In the genomic region with DNA sequence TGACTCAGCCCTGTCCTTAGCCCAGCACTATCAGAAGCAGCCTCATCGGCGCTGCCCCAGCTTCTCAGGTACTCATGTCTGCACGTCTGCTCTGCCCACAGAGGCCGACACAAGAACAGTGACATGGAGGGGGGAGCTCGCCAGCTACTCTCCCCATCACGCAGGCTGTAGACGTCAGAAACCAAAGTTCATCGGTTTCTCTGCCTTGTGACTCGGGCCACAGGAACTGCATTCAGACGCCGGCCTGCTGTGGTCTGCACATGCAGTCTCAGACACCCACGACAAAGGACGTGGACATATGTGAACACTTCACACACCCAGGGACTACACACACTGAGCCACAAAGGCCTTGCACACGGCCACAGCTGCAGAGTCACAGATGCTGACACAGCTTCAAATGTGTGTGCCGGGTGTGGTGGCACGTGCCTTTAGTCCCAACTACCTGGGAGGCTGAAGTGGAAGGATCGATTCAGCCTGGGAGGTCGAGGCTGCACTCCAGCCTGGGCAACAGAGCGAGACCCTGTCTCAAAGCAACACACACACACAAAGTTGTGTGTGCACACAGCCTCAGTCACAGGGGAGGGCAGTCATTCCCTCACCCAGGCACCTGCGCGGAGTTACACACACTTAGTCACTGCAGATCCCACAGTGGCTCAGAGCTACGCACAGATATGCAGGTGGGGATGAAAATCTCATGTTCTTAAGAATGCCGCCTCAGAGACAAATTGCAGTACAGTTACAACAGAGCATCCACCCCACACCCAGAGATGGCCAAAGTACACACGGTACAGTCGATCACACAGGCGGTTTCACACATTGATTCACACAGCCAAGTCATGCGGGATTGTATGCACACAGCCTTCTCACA, we compare ENCODE assay signal across 1 cellular context.
A peak's percentile ranks its signal among the peaks of the same experiment; 100 is the strongest.
TF ChIP-seq lines count a peak whose summit lies in the region.

No MANE protein-coding gene starts in this region.

TF ChIP-seq in HepG2, 621 proteins besides CTCF, POLR2A, EP300 and RAD21 (continued from another document and continues in another):
- TF ChIP-seq, protein P1, sequence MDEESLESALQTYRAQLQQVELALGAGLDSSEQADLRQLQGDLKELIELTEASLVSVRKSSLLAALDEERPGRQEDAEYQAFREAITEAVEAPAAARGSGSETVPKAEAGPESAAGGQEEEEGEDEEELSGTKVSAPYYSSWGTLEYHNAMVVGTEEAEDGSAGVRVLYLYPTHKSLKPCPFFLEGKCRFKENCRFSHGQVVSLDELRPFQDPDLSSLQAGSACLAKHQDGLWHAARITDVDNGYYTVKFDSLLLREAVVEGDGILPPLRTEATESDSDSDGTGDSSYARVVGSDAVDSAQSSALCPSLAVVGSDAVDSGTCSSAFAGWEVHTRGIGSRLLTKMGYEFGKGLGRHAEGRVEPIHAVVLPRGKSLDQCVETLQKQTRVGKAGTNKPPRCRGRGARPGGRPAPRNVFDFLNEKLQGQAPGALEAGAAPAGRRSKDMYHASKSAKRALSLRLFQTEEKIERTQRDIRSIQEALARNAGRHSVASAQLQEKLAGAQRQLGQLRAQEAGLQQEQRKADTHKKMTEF (CRISPR knock-in tag; IDR thresholded peaks at IDR 0.05) = peak; percentile 93
- TF ChIP-seq ARNTL (CRISPR knock-in tag; IDR thresholded peaks at IDR 0.05) (peak; percentile 88), RCOR2 (CRISPR knock-in tag; IDR thresholded peaks at IDR 0.05) (peak; percentile 66), ZNF232 (CRISPR knock-in tag; IDR thresholded peaks at IDR 0.05; ENCODE audit: borderline replicate concordance) (peak; percentile 85; the same call in 1 of the 2 replicates), ZNF577 (CRISPR knock-in tag; IDR thresholded peaks at IDR 0.05; ENCODE audit: borderline replicate concordance, low read depth) (no peak), SAFB2 (CRISPR knock-in tag; IDR thresholded peaks at IDR 0.05; ENCODE audit: borderline replicate concordance, low read depth) (no peak), ZBTB1 (CRISPR knock-in tag; IDR thresholded peaks at IDR 0.05; ENCODE audit: borderline replicate concordance) (no peak), ZNF839 (CRISPR knock-in tag; IDR thresholded peaks at IDR 0.05; ENCODE audit: borderline replicate concordance) (peak; percentile 90; the same call in 1 of the 2 replicates), KDM2A (CRISPR knock-in tag; IDR thresholded peaks at IDR 0.05; ENCODE audit: borderline replicate concordance, low read depth) (peak; percentile 80), PCBP2 (optimal IDR thresholded peaks at IDR 0.05; ENCODE audit: low read depth, low read length, poor library complexity, severe bottlenecking) (no peak), ZNF775 (CRISPR knock-in tag; IDR thresholded peaks at IDR 0.05; ENCODE audit: borderline replicate concordance) (no peak), NR3C1 (CRISPR knock-in tag; IDR thresholded peaks at IDR 0.05) (no peak), ZFY (CRISPR knock-in tag; IDR thresholded peaks at IDR 0.05) (peak; percentile 86), ZSCAN25 (CRISPR knock-in tag; IDR thresholded peaks at IDR 0.05) (peak; percentile 86), KAT2B (IDR thresholded peaks at IDR 0.05; ENCODE audit: borderline replicate concordance, low read depth, low read length) (no peak), RBFOX2 (IDR thresholded peaks at IDR 0.05; ENCODE audit: low read depth, low read length) (no peak; the same call in 1 of the 2 replicates), DMAP1 (CRISPR knock-in tag; IDR thresholded peaks at IDR 0.05) (peak; percentile 82; the same call in 1 of the 2 replicates), KMT2B (CRISPR knock-in tag; IDR thresholded peaks at IDR 0.05) (no peak), PRPF4 (IDR thresholded peaks at IDR 0.05; ENCODE audit: low read depth, low read length, poor library complexity, severe bottlenecking) (no peak), ZNF780A (CRISPR knock-in tag; IDR thresholded peaks at IDR 0.05) (no peak), ZMYM4 (CRISPR knock-in tag; IDR thresholded peaks at IDR 0.05) (peak; percentile 47), ZNF891 (CRISPR knock-in tag; IDR thresholded peaks at IDR 0.05) (peak; percentile 97), TGIF2 (CRISPR knock-in tag; IDR thresholded peaks at IDR 0.05) (peak; percentile 7; the same call in 1 of the 2 replicates), RFXAP (CRISPR knock-in tag; IDR thresholded peaks at IDR 0.05; ENCODE audit: borderline replicate concordance) (peak; percentile 79; the same call in 1 of the 2 replicates), ZNF724P (CRISPR knock-in tag; IDR thresholded peaks at IDR 0.05; ENCODE audit: borderline replicate concordance) (peak; percentile 73; the same call in 1 of the 2 replicates), ZNF124 (CRISPR knock-in tag; IDR thresholded peaks at IDR 0.05) (peak; percentile 73; the same call in 1 of the 2 replicates), KLF6 (CRISPR knock-in tag; IDR thresholded peaks at IDR 0.05) (peak; percentile 82; the same call in 1 of the 2 replicates), ZFX (CRISPR knock-in tag; IDR thresholded peaks at IDR 0.05; ENCODE audit: low read depth) (peak; percentile 85)
- TF ChIP-seq, protein P2, sequence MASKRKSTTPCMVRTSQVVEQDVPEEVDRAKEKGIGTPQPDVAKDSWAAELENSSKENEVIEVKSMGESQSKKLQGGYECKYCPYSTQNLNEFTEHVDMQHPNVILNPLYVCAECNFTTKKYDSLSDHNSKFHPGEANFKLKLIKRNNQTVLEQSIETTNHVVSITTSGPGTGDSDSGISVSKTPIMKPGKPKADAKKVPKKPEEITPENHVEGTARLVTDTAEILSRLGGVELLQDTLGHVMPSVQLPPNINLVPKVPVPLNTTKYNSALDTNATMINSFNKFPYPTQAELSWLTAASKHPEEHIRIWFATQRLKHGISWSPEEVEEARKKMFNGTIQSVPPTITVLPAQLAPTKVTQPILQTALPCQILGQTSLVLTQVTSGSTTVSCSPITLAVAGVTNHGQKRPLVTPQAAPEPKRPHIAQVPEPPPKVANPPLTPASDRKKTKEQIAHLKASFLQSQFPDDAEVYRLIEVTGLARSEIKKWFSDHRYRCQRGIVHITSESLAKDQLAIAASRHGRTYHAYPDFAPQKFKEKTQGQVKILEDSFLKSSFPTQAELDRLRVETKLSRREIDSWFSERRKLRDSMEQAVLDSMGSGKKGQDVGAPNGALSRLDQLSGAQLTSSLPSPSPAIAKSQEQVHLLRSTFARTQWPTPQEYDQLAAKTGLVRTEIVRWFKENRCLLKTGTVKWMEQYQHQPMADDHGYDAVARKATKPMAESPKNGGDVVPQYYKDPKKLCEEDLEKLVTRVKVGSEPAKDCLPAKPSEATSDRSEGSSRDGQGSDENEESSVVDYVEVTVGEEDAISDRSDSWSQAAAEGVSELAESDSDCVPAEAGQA (IDR thresholded peaks at IDR 0.05; ENCODE audit: low read depth) = peak; percentile 82
- TF ChIP-seq, protein P2 (CRISPR knock-in tag; IDR thresholded peaks at IDR 0.05; ENCODE audit: borderline replicate concordance) = no peak
- TF ChIP-seq, protein P3, sequence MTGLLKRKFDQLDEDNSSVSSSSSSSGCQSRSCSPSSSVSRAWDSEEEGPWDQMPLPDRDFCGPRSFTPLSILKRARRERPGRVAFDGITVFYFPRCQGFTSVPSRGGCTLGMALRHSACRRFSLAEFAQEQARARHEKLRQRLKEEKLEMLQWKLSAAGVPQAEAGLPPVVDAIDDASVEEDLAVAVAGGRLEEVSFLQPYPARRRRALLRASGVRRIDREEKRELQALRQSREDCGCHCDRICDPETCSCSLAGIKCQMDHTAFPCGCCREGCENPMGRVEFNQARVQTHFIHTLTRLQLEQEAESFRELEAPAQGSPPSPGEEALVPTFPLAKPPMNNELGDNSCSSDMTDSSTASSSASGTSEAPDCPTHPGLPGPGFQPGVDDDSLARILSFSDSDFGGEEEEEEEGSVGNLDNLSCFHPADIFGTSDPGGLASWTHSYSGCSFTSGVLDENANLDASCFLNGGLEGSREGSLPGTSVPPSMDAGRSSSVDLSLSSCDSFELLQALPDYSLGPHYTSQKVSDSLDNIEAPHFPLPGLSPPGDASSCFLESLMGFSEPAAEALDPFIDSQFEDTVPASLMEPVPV (CRISPR knock-in tag; IDR thresholded peaks at IDR 0.05) = peak; percentile 78; the same call in 1 of the 2 replicates
- TF ChIP-seq, protein P4, sequence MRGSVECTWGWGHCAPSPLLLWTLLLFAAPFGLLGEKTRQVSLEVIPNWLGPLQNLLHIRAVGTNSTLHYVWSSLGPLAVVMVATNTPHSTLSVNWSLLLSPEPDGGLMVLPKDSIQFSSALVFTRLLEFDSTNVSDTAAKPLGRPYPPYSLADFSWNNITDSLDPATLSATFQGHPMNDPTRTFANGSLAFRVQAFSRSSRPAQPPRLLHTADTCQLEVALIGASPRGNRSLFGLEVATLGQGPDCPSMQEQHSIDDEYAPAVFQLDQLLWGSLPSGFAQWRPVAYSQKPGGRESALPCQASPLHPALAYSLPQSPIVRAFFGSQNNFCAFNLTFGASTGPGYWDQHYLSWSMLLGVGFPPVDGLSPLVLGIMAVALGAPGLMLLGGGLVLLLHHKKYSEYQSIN (CRISPR knock-in tag; IDR thresholded peaks at IDR 0.05; ENCODE audit: borderline replicate concordance) = no peak
- TF ChIP-seq, protein P5, sequence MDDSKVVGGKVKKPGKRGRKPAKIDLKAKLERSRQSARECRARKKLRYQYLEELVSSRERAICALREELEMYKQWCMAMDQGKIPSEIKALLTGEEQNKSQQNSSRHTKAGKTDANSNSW (CRISPR knock-in tag; IDR thresholded peaks at IDR 0.05; ENCODE audit: borderline replicate concordance) = no peak
- TF ChIP-seq, protein P6, sequence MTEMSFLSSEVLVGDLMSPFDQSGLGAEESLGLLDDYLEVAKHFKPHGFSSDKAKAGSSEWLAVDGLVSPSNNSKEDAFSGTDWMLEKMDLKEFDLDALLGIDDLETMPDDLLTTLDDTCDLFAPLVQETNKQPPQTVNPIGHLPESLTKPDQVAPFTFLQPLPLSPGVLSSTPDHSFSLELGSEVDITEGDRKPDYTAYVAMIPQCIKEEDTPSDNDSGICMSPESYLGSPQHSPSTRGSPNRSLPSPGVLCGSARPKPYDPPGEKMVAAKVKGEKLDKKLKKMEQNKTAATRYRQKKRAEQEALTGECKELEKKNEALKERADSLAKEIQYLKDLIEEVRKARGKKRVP (CRISPR knock-in tag; IDR thresholded peaks at IDR 0.05) = peak in 1 of 2 experiments; percentile 51; a peak in 1 of 4 replicates
- TF ChIP-seq, protein P7, sequence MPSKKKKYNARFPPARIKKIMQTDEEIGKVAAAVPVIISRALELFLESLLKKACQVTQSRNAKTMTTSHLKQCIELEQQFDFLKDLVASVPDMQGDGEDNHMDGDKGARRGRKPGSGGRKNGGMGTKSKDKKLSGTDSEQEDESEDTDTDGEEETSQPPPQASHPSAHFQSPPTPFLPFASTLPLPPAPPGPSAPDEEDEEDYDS (CRISPR knock-in tag; IDR thresholded peaks at IDR 0.05) = peak; percentile 92
- TF ChIP-seq, protein P8, sequence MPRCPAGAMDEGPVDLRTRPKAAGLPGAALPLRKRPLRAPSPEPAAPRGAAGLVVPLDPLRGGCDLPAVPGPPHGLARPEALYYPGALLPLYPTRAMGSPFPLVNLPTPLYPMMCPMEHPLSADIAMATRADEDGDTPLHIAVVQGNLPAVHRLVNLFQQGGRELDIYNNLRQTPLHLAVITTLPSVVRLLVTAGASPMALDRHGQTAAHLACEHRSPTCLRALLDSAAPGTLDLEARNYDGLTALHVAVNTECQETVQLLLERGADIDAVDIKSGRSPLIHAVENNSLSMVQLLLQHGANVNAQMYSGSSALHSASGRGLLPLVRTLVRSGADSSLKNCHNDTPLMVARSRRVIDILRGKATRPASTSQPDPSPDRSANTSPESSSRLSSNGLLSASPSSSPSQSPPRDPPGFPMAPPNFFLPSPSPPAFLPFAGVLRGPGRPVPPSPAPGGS (CRISPR knock-in tag; IDR thresholded peaks at IDR 0.05) = no peak; the same call in 1 of the 2 replicates
- TF ChIP-seq, protein P9, sequence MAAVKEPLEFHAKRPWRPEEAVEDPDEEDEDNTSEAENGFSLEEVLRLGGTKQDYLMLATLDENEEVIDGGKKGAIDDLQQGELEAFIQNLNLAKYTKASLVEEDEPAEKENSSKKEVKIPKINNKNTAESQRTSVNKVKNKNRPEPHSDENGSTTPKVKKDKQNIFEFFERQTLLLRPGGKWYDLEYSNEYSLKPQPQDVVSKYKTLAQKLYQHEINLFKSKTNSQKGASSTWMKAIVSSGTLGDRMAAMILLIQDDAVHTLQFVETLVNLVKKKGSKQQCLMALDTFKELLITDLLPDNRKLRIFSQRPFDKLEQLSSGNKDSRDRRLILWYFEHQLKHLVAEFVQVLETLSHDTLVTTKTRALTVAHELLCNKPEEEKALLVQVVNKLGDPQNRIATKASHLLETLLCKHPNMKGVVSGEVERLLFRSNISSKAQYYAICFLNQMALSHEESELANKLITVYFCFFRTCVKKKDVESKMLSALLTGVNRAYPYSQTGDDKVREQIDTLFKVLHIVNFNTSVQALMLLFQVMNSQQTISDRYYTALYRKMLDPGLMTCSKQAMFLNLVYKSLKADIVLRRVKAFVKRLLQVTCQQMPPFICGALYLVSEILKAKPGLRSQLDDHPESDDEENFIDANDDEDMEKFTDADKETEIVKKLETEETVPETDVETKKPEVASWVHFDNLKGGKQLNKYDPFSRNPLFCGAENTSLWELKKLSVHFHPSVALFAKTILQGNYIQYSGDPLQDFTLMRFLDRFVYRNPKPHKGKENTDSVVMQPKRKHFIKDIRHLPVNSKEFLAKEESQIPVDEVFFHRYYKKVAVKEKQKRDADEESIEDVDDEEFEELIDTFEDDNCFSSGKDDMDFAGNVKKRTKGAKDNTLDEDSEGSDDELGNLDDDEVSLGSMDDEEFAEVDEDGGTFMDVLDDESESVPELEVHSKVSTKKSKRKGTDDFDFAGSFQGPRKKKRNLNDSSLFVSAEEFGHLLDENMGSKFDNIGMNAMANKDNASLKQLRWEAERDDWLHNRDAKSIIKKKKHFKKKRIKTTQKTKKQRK (IDR thresholded peaks at IDR 0.05; ENCODE audit: low read length) = no peak
- TF ChIP-seq, protein P10, sequence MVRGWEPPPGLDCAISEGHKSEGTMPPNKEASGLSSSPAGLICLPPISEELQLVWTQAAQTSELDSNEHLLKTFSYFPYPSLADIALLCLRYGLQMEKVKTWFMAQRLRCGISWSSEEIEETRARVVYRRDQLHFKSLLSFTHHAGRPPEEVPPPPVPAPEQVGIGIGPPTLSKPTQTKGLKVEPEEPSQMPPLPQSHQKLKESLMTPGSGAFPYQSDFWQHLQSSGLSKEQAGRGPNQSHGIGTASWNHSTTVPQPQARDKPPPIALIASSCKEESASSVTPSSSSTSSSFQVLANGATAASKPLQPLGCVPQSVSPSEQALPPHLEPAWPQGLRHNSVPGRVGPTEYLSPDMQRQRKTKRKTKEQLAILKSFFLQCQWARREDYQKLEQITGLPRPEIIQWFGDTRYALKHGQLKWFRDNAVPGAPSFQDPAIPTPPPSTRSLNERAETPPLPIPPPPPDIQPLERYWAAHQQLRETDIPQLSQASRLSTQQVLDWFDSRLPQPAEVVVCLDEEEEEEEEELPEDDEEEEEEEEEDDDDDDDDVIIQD (CRISPR knock-in tag; IDR thresholded peaks at IDR 0.05; ENCODE audit: low read depth) = peak; percentile 70
